Comparison of ENCODE assay signal across 13 cellular contexts in genomic region chr20:64088586-64088985, GRCh38. TPM values are rescaled to one million over a fixed set of nuclear protein-coding genes. Genes with fewer than 3 reads are reported as not detected.
DNase-seq lines count a peak whose midpoint lies in the region; ATAC-seq, FAIRE-seq and TF ChIP-seq lines count a peak whose summit lies in the region.
"Not testable (repeated sequence)": the region's sequence is repeated elsewhere in the genome, so short reads cannot be mapped to it uniquely, and the experiment has no call there.
"Had no signal": no experiment of that assay in that cellular context is flagged by ENCODE, and none has a peak within 500 bp of the region (broad histone marks: within the 10 kb centered on the region; RNA-seq: fewer than 3 reads in every experiment).

No MANE protein-coding gene starts in this region.

- not testable (repeated sequence) for H3K4me3 ChIP-seq in RWPE2 (ENCODE audit: severe bottlenecking); bronchial epithelial cell (ENCODE audit: low read depth, low read length); mesenchymal stem cell (ENCODE audit: insufficient read depth in 1 of 2, low read depth in 1 of 2, low read length in 2 of 2); small intestine (ENCODE audit: low read depth in 1 of 2, low read length in 2 of 2)

- not testable (repeated sequence) for H3K18ac ChIP-seq in mesenchymal stem cell (ENCODE audit: low read depth in 1 of 2, low read length in 2 of 2)

- H4K8ac ChIP-seq in mesenchymal stem cell (ENCODE audit: low read length): not testable (repeated sequence)

- peak overlapping the region; percentile 54 for H2BK15ac ChIP-seq in mesenchymal stem cell (ENCODE audit: low read depth, poor library complexity, severe bottlenecking)

- H2BK5ac ChIP-seq in mesenchymal stem cell (ENCODE audit: low read depth, low read length, poor library complexity, severe bottlenecking): not testable (repeated sequence)

- H3K23ac ChIP-seq in mesenchymal stem cell (ENCODE audit: low read length in 2 of 2): not testable (repeated sequence)

- TF ChIP-seq CTCF in RWPE2 (IDR thresholded peaks at IDR 0.05; ENCODE audit: poor library complexity, severe bottlenecking); bronchial epithelial cell (IDR thresholded peaks at IDR 0.05; ENCODE audit: insufficient read depth, low read length, severe bottlenecking): not testable (repeated sequence)

- not testable (repeated sequence) for H3K14ac ChIP-seq in mesenchymal stem cell (ENCODE audit: low read length in 2 of 2)

- H2BK12ac ChIP-seq in mesenchymal stem cell (ENCODE audit: low read length in 2 of 2): not testable (repeated sequence)

- not testable (repeated sequence) for H2AFZ ChIP-seq in mesenchymal stem cell (ENCODE audit: low read depth, low read length)

- TF ChIP-seq POLR2A in GM12891 (IDR thresholded peaks at IDR 0.05; ENCODE audit: low read depth, low read length); erythroblast (IDR thresholded peaks at IDR 0.05; ENCODE audit: low read length): not testable (repeated sequence)

- peaks cover 16% of the 10 kb centered on the region for H3K27me3 ChIP-seq in RWPE2 (ENCODE audit: insufficient read depth, poor library complexity, severe bottlenecking)
- H3K27me3 ChIP-seq in bronchial epithelial cell (ENCODE audit: control insufficient read depth, insufficient read depth, low read length): peaks cover 23% of the 10 kb centered on the region
- peaks cover 62 to 74% of the 10 kb centered on the region in 2 experiments for H3K27me3 ChIP-seq in mesenchymal stem cell (ENCODE audit: control insufficient read depth in 1 of 2, insufficient read depth in 1 of 2, low read length in 2 of 2)
- H3K27me3 ChIP-seq in small intestine (ENCODE audit: control insufficient read depth in 2 of 2, insufficient read depth in 2 of 2, low read length in 2 of 2): peaks cover 4 to 14% of the 10 kb centered on the region in 2 donors

- H3K36me3 ChIP-seq in RWPE2 (ENCODE audit: low read depth); bronchial epithelial cell (ENCODE audit: control insufficient read depth, insufficient read depth, low read length); mesenchymal stem cell (ENCODE audit: control insufficient read depth in 1 of 2, insufficient read depth in 2 of 2, low read depth in 1 of 2, low read length in 2 of 2); small intestine (ENCODE audit: control insufficient read depth in 2 of 2, insufficient read depth in 2 of 2, low read length in 2 of 2): not testable (repeated sequence)

- H2BK120ac ChIP-seq in mesenchymal stem cell (ENCODE audit: low read depth, low read length): not testable (repeated sequence)

- H2AK5ac ChIP-seq in mesenchymal stem cell (ENCODE audit: low read length, severe bottlenecking): not testable (repeated sequence)

- not testable (repeated sequence) for DNase-seq in GM12891 (ENCODE audit: insufficient read length, low spot score); bronchial epithelial cell (ENCODE audit: low read depth); mesenchymal stem cell; small intestine
- DNase-seq in RWPE2 (ENCODE audit: low spot score) (peak; percentile 97), erythroblast (lab: John Stamatoyannopoulos, UW) (peak; percentile 20 to 22)

- H3K79me1 ChIP-seq in mesenchymal stem cell (replicated peaks; ENCODE audit: low read length, poor library complexity, severe bottlenecking): not testable (repeated sequence)

- H3K27ac ChIP-seq in RWPE2 (ENCODE audit: poor library complexity, severe bottlenecking); mesenchymal stem cell (ENCODE audit: low read length, poor library complexity, severe bottlenecking); small intestine (ENCODE audit: low read depth in 1 of 2, low read length in 1 of 2): not testable (repeated sequence)

- H3K4me2 ChIP-seq in mesenchymal stem cell (ENCODE audit: low read length, poor library complexity, severe bottlenecking): not testable (repeated sequence)

- H3K4ac ChIP-seq in mesenchymal stem cell (ENCODE audit: low read depth in 1 of 2, low read length in 2 of 2): not testable (repeated sequence)

- H3K9ac ChIP-seq in mesenchymal stem cell (ENCODE audit: low read length): not testable (repeated sequence)

- FAIRE-seq in GM12891 (lab: Jason Lieb, UNC) (peak; percentile 93), bronchial epithelial cell (lab: Jason Lieb, UNC) (peak; percentile 100), small intestine (lab: Jason Lieb, UNC) (peak; percentile 5)

- not testable (repeated sequence) for H3K9me3 ChIP-seq in RWPE2 (ENCODE audit: severe bottlenecking); mesenchymal stem cell (ENCODE audit: control insufficient read depth, low read length); small intestine (ENCODE audit: control insufficient read depth, low read depth)

- 0 out of 3 replicates have a peak, but pooled peaks have one; percentile 4 for ATAC-seq in RWPE2 (ENCODE audit: low read depth)

- not testable (repeated sequence) for H3K4me1 ChIP-seq in RWPE2 (ENCODE audit: insufficient read depth, poor library complexity, severe bottlenecking); small intestine (ENCODE audit: control insufficient read depth in 2 of 2, insufficient read depth in 1 of 2, low read depth in 1 of 2, low read length in 1 of 2)
- peaks cover 14% of the 10 kb centered on the region for H3K4me1 ChIP-seq in mesenchymal stem cell (ENCODE audit: control insufficient read depth, insufficient read depth, low read depth, low read length)

- H4K91ac ChIP-seq in mesenchymal stem cell (ENCODE audit: low read length): peak overlapping the region; percentile 62

RNA-seq across cellular contexts. Expression of gene LKAAEAR1, which starts 4.4 kb away (rescaled TPM):
- polyA plus RNA-seq in GM12891 (2012; ENCODE audit: low read depth, missing spikeins): not detected
- 0.13 TPM in 1 of 2 replicates, not detected in the other for total RNA-seq in bronchial epithelial cell
- polyA plus RNA-seq in mesenchymal stem cell (2013, experiment 1 of 2): 0.08 TPM
- polyA plus RNA-seq in mesenchymal stem cell (2013, experiment 2 of 2): not detected
- polyA plus RNA-seq in small intestine: not detected
- total RNA-seq: HFFc6 had no signal
- polyA plus RNA-seq: BJ had no signal

RNA-seq across cellular contexts. Expression of gene OPRL1, which starts 8.7 kb away (rescaled TPM):
- 0.68 TPM for polyA plus RNA-seq in GM12891 (2012; ENCODE audit: low read depth, missing spikeins)
- total RNA-seq in bronchial epithelial cell: under 0.01 and 0.13 TPM in 2 replicates
- 0.54 TPM for polyA plus RNA-seq in mesenchymal stem cell (2013, experiment 1 of 2)
- polyA plus RNA-seq in mesenchymal stem cell (2013, experiment 2 of 2): 0.40 TPM
- polyA plus RNA-seq in small intestine: under 1 TPM in 1 of 3 donors, not detected in 2; 0.30 TPM

RNA-seq across cellular contexts. Expression of gene RGS19, which starts 9.3 kb away (rescaled TPM):
- polyA plus RNA-seq in GM12891 (2012; ENCODE audit: low read depth, missing spikeins): 27.9 TPM
- 6.1 and 6.7 TPM in 2 replicates for total RNA-seq in bronchial epithelial cell
- polyA plus RNA-seq in mesenchymal stem cell (2013, experiment 1 of 2): 11.6 TPM
- polyA plus RNA-seq in mesenchymal stem cell (2013, experiment 2 of 2): 13.4 TPM
- polyA plus RNA-seq in small intestine: 10 to 100 TPM in 1 of 3 donors, 1 to 10 TPM in 2; 1.8 to 10.8 (median 6.4) TPM

RNA-seq across cellular contexts. Expression of gene NPBWR2, which starts 18.8 kb away (rescaled TPM):
- polyA plus RNA-seq in GM12891 (2012; ENCODE audit: low read depth, missing spikeins): not detected
- total RNA-seq in bronchial epithelial cell: not detected in 2 replicates
- not detected for polyA plus RNA-seq in mesenchymal stem cell (2013, experiment 1 of 2)
- not detected for polyA plus RNA-seq in mesenchymal stem cell (2013, experiment 2 of 2)
- polyA plus RNA-seq in small intestine: not detected
- total RNA-seq: A673; CD8-positive, alpha-beta T cell; H4; HFFc6; HT1080 had no signal
- polyA plus RNA-seq: BJ, CD14-positive monocyte had no signal

RNA-seq across cellular contexts. Expression of gene TCEA2, which starts 25.6 kb away (rescaled TPM):
- polyA plus RNA-seq in GM12891 (2012; ENCODE audit: low read depth, missing spikeins): 34.5 TPM
- total RNA-seq in bronchial epithelial cell: 5.1 and 5.5 TPM in 2 replicates
- polyA plus RNA-seq in mesenchymal stem cell (2013, experiment 1 of 2): 57.9 TPM
- polyA plus RNA-seq in mesenchymal stem cell (2013, experiment 2 of 2): 60.9 TPM
- polyA plus RNA-seq in small intestine: 10 to 100 TPM in 1 of 3 donors, 1 to 10 TPM in 2; 7.8 to 15.8 (median 9.5) TPM
